In genomic region chr17:81044764-81045589, GRCh38 we compare ENCODE assay signal across 1 cellular context.
TF ChIP-seq lines count a peak whose summit lies in the region.

No MANE protein-coding gene starts in this region.

TF ChIP-seq in H1, 55 proteins besides CTCF, POLR2A, EP300 and RAD21 (continued from another document):
- TF ChIP-seq E2F6 (IDR thresholded peaks at IDR 0.05) (no peak), ZNF274 (IDR thresholded peaks at IDR 0.05; ENCODE audit: borderline replicate concordance, extremely low read depth, low read length) (no peak), TAF7 (optimal IDR thresholded peaks at IDR 0.05; ENCODE audit: borderline replicate concordance, low read depth, low read length) (no peak), NANOG (IDR thresholded peaks at IDR 0.05; ENCODE audit: insufficient read depth, low read depth, low read length, poor library complexity, severe bottlenecking) (no peak), RFX5 (IDR thresholded peaks at IDR 0.05; ENCODE audit: borderline replicate concordance, low read depth, low read length) (no peak), TAF1 (IDR thresholded peaks at IDR 0.05; ENCODE audit: low read depth, low read length) (no peak)
TF ChIP-seq in H1: peak in this region for 0.
